In genomic region chr3:108221911-108222812, GRCh38 we compare ENCODE assay signal across 8 cellular contexts. TPM values are rescaled to one million over a fixed set of nuclear protein-coding genes. Genes with fewer than 3 reads are reported as not detected.
DNase-seq lines count a peak whose midpoint lies in the region; ATAC-seq and TF ChIP-seq lines count a peak whose summit lies in the region.

TSS of gene IFT57 (minus strand) at chr3:108222424. CDS start at chr3:108222322, 102 bp downstream.

- CTCF ChIA-PET in CD4-positive, alpha-beta memory T cell (lab: Charles Lee; ENCODE audit: partially characterized antibody): interaction anchor here (0.6 to 2.1 kb wide), 9 partner anchors 89 to 441 kb away, joined by 3 to 7 read pairs (median 5); no protein-coding TSS in a partner anchor

- H3K4me3 ChIP-seq in CD4-positive, alpha-beta memory T cell (ENCODE audit: low read length in 2 of 2): peak within 1 kb of the TSS; percentile 66 to 91
- H3K4me3 ChIP-seq in lung: peak within 1 kb of the TSS; percentile 93

- peaks cover 49% of the 10 kb centered on the region for H3K4me1 ChIP-seq in CD4-positive, alpha-beta memory T cell (ENCODE audit: insufficient read depth, low read length)
- H3K4me1 ChIP-seq in lung (ENCODE audit: control insufficient read depth in 2 of 2, insufficient read depth in 2 of 2, low read length in 2 of 2): peaks cover 0 to 11% of the 10 kb centered on the region in 2 donors

- H3K9me3 ChIP-seq in CD4-positive, alpha-beta memory T cell (ENCODE audit: control insufficient read depth in 1 of 2, low read length in 2 of 2): no peaks in the 10 kb centered on the region
- H3K9me3 ChIP-seq in lung (ENCODE audit: control insufficient read depth in 2 of 2, insufficient read depth in 1 of 2, low read length in 1 of 2): no peaks in the 10 kb centered on the region

- H3K36me3 ChIP-seq in CD4-positive, alpha-beta memory T cell (ENCODE audit: insufficient read depth, low read length): no peaks in the 10 kb centered on the region
- no peaks in the 10 kb centered on the region for H3K36me3 ChIP-seq in lung (ENCODE audit: control insufficient read depth in 2 of 2, insufficient read depth in 2 of 2, low read length in 2 of 2)

- H3K4me3 Mint-ChIP-seq in CD4-positive, alpha-beta memory T cell: peak within 1 kb of the TSS; percentile 95 to 99 (median 98)

- peaks cover 0 to 1% of the 10 kb centered on the region in 2 donors for H3K27me3 Mint-ChIP-seq in CD4-positive, alpha-beta memory T cell

- peak; percentile 96 to 97 (median 97) for DNase-seq in CD4-positive, alpha-beta memory T cell
- DNase-seq in HS-27A (ENCODE audit: low read depth) (peak; percentile 95), NK-92 (lab: John Stamatoyannopoulos, UW; ENCODE audit: unreplicated experiment) (peak; percentile 82), lung (ENCODE audit: low spot score) (peak; percentile 98)
- DNase-seq in activated CD8-positive, alpha-beta memory T cell treated with anti-CD3 and anti-CD28 coated beads for 24 hours: peak; percentile 97
- DNase-seq in effector CD8-positive, alpha-beta T cell (lab: John Stamatoyannopoulos, UW): peak; percentile 94
- DNase-seq in stimulated activated CD4-positive, alpha-beta T cell treated with anti-CD3 and anti-CD28 coated beads, TNF-alpha, amount 100 ng/mL, for 4 hours (ENCODE audit: low read depth in 3 of 3): peak; percentile 84 to 91 (median 90)

- ATAC-seq in GM19467 (IDR thresholded peaks at IDR 0.05; ENCODE audit: unreplicated experiment) (peak; percentile 88), lung (ENCODE audit: insufficient read depth, low FRiP score) (peak; percentile 97)

- H3K27ac ChIP-seq in CD4-positive, alpha-beta memory T cell (ENCODE audit: low read depth, low read length): peak within 1 kb of the TSS; percentile 95
- peak within 1 kb of the TSS; percentile 62 to 99 for H3K27ac ChIP-seq in lung (ENCODE audit: low read depth in 1 of 2, low read length in 1 of 2)

- no peaks in the 10 kb centered on the region for H3K27me3 ChIP-seq in CD4-positive, alpha-beta memory T cell (ENCODE audit: insufficient read depth, low read length)
- no peaks in the 10 kb centered on the region for H3K27me3 ChIP-seq in lung (ENCODE audit: control insufficient read depth, insufficient read depth)

- intact Hi-C loops in CD4-positive, alpha-beta memory T cell (cut with micrococcal nuclease): loop anchor here (1.0 to 5.0 kb wide), 9 partner anchors 70 to 1585 kb away; partner anchors contain the start of genes CD47 and TRAT1

- no peak for TF ChIP-seq CTCF in lung (IDR thresholded peaks at IDR 0.05; ENCODE audit: control extremely low read depth, extremely low read depth)

- H3K4me1 Mint-ChIP-seq in CD4-positive, alpha-beta memory T cell: peaks cover 37 to 57% (median 47%) of the 10 kb centered on the region in 4 donors

- H3K9me3 Mint-ChIP-seq in CD4-positive, alpha-beta memory T cell: peaks cover 0 to 1% (median 0%) of the 10 kb centered on the region in 8 donors

- H3K27ac Mint-ChIP-seq in CD4-positive, alpha-beta memory T cell: peak within 1 kb of the TSS; percentile 100

- 0 to 1% methylated on average over 57 of the region's 57 CpGs for WGBS in lung, 2 donors

- POLR2A ChIA-PET in CD4-positive, alpha-beta memory T cell (lab: Charles Lee; ENCODE audit: partially characterized antibody): interaction anchor here (0.6 to 6.1 kb wide), 27 partner anchors 9 to 382 kb away, joined by 3 to 133 read pairs (median 4); partner anchors contain the start of genes CD47, CIP2A, DZIP3 and HHLA2

- peaks cover 0 to 19% of the 10 kb centered on the region in 2 donors for H3K36me3 Mint-ChIP-seq in CD4-positive, alpha-beta memory T cell

RNA-seq across cellular contexts. Expression of gene IFT57, which starts in this region (rescaled TPM):
- 10 to 100 TPM; 24.1 to 26.1 TPM for total RNA-seq in CD4-positive, alpha-beta memory T cell
- 10 to 100 TPM; 50.9 to 55.2 TPM for polyA plus RNA-seq in CD4-positive, alpha-beta memory T cell
- total RNA-seq in lung: 100 to 1,000 TPM; 175 to 205 TPM
- 10 to 100 TPM; 66.1 to 83.2 TPM for polyA plus RNA-seq in lung

Comparison
In these comparisons a context has a peak if more than half of its experiments do, and no peak if none do; other contexts are left out.
1. Peak in every context shown above with its lines: DNase-seq, ATAC-seq, H3K4me3 ChIP-seq and H3K27ac ChIP-seq.
2. RNA of gene IFT57 (total RNA-seq): 175 to 205 TPM in lung; 24.1 to 26.1 TPM in CD4-positive, alpha-beta memory T cell; every median in the first group is over 4 times any median in the second.